In the genomic region with DNA sequence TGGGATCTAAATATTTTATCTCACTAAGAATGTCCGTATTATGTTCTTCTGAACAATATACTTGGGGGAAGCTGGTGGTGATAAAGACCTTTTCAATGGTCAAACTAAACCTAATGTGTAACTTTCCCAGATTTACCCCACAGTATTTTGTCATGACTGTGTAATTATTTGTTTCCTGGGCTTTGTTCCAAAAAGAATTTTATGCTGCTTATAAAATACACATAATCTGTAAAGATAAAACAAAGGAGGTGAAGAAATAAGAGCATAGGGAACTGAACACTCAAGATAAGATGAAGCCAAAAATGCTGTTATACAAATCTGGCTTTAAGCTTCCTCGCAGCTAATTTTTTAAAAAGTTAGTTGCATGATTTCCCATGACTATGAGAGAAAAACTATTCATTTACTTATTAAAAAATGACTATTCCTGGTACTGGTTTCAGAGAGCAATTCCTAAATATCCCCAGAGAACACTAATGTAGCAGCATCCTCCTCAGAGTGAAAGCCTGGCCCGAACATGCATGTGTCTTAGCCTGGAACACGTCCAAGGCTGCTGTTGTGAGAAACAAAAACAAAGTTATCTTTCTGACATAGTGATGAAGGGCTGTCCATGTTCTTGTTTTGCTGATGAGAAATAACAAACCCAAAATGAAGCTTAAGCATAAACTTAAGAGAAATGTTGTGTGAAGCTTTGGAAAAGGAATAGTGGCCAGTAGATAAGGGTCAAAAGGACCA, we compare ENCODE assay signal across 13 cellular contexts. TPM values are rescaled to one million over a fixed set of nuclear protein-coding genes. Genes with fewer than 3 reads are reported as not detected.
A peak's percentile ranks its signal among the peaks of the same experiment; 100 is the strongest.
DNase-seq lines count a peak whose midpoint lies in the region; ATAC-seq and TF ChIP-seq lines count a peak whose summit lies in the region.
"Had no signal": no experiment of that assay in that cellular context is flagged by ENCODE, and none has a peak within 500 bp of the region (broad histone marks: within the 10 kb centered on the region; RNA-seq: fewer than 3 reads in every experiment).

No MANE protein-coding gene starts in this region.

- peaks cover 8% of the 10 kb centered on the region; the same call in 1 of the 2 replicates for H3K9me3 ChIP-seq in Panc1 (ENCODE audit: control insufficient read depth, insufficient read depth, low read depth, low read length)
- no peaks in the 10 kb centered on the region for H3K9me3 ChIP-seq in CD4-positive, alpha-beta T cell (ENCODE audit: control insufficient read depth, low read length)
- H3K9me3 ChIP-seq in suprapubic skin: no peaks in the 10 kb centered on the region
- H3K9me3 ChIP-seq: Peyer's patch, spleen had no signal

- H3K36me3 Mint-ChIP-seq in Calu3 (ENCODE audit: insufficient read depth, unreplicated experiment) (peaks cover 71% of the 10 kb centered on the region), nephron (ENCODE audit: low read depth) (peaks cover 81% of the 10 kb centered on the region)
- H3K36me3 Mint-ChIP-seq in CD4-positive, alpha-beta T cell (ENCODE audit: low read depth): no peaks in the 10 kb centered on the region

- peak overlapping the region; percentile 20 for H3K4me3 Mint-ChIP-seq in Calu3 (ENCODE audit: low read depth, unreplicated experiment)
- no peak overlapping the region for H3K4me3 Mint-ChIP-seq in nephron
- no peak overlapping the region for H3K4me3 Mint-ChIP-seq in CD4-positive, alpha-beta T cell

- peaks cover 53% of the 10 kb centered on the region for H3K4me1 Mint-ChIP-seq in Calu3 (ENCODE audit: low read depth, unreplicated experiment)
- peaks cover 31% of the 10 kb centered on the region for H3K4me1 Mint-ChIP-seq in nephron
- H3K4me1 Mint-ChIP-seq in CD4-positive, alpha-beta T cell (ENCODE audit: low read depth): no peaks in the 10 kb centered on the region

- H3K27me3 Mint-ChIP-seq in Calu3 (ENCODE audit: unreplicated experiment) (no peaks in the 10 kb centered on the region), nephron (ENCODE audit: low read depth) (no peaks in the 10 kb centered on the region)
- peaks cover 9% of the 10 kb centered on the region for H3K27me3 Mint-ChIP-seq in CD4-positive, alpha-beta T cell

- DNase-seq in Calu3 (no peak), Panc1 (ENCODE audit: low read depth, low spot score) (no peak), fibroblast of peridontal ligament (ENCODE audit: extremely low read depth) (peak; percentile 42), suprapubic skin (ENCODE audit: low spot score in 2 of 2) (no peak)
- DNase-seq in CD4-positive, alpha-beta T cell: no peak
- DNase-seq in stimulated activated CD4-positive, alpha-beta T cell treated with anti-CD3 and anti-CD28 coated beads, Interleukin-15, amount 100 ng/mL, for 24 hours: no peak
- DNase-seq: NCI-H1436 treated with DMSO at 0.1 percent for 48 hours, Peyer's patch, spleen had no signal

- H3K36me3 ChIP-seq in Panc1 (ENCODE audit: control insufficient read depth, insufficient read depth, low read length) (peaks cover 12% of the 10 kb centered on the region), suprapubic skin (no peaks in the 10 kb centered on the region)
- H3K36me3 ChIP-seq: Peyer's patch, spleen had no signal

- POLR2A ChIA-PET in Panc1 (lab: Charles Lee): interaction anchor here (0.6 kb wide), 1 partner anchor 19 kb away, joined by 4 read pairs; no protein-coding TSS in a partner anchor
- POLR2A ChIA-PET in CD4-positive, alpha-beta T cell (lab: Charles Lee): no interaction called here

- H3K27ac ChIP-seq in Panc1 (ENCODE audit: low read length) (peak overlapping the region; percentile 60), suprapubic skin (no peak overlapping the region)
- no peak overlapping the region for H3K27ac ChIP-seq in CD4-positive, alpha-beta T cell (ENCODE audit: low read depth, low read length)
- H3K27ac ChIP-seq: cardiac muscle cell, Peyer's patch had no signal

- H3K9me3 Mint-ChIP-seq in Calu3 (ENCODE audit: low read depth, unreplicated experiment): no peaks in the 10 kb centered on the region
- H3K9me3 Mint-ChIP-seq in nephron: peaks cover 4% of the 10 kb centered on the region
- H3K9me3 Mint-ChIP-seq in CD4-positive, alpha-beta T cell: no peaks in the 10 kb centered on the region

- BruUV-seq in Calu3 (replicated peaks; lab: Mats Ljungman, UMichigan) (no TSS peak), Panc1 (replicated peaks; lab: Mats Ljungman, UMichigan) (no TSS peak)

- H3K27ac Mint-ChIP-seq in Calu3 (ENCODE audit: unreplicated experiment) (peak overlapping the region; percentile 77), nephron (peak overlapping the region; percentile 83 to 92 (median 92))
- no peak overlapping the region for H3K27ac Mint-ChIP-seq in CD4-positive, alpha-beta T cell

- H3K27me3 ChIP-seq in Panc1 (ENCODE audit: control insufficient read depth, insufficient read depth, low read length) (no peaks in the 10 kb centered on the region), suprapubic skin (no peaks in the 10 kb centered on the region)
- H3K27me3 ChIP-seq in CD4-positive, alpha-beta T cell (ENCODE audit: control insufficient read depth, insufficient read depth, low read length): peaks cover 4% of the 10 kb centered on the region
- H3K27me3 ChIP-seq: cardiac muscle cell, Peyer's patch, spleen had no signal

- CTCF ChIA-PET in Calu3 (lab: Charles Lee) (interaction anchor here (0.6 to 1.5 kb wide), 5 partner anchors 13 to 184 kb away, joined by 3 to 10 read pairs (median 4); a partner anchor contains a TSS), Panc1 (lab: Charles Lee) (no interaction called here)
- CTCF ChIA-PET in CD4-positive, alpha-beta T cell (lab: Charles Lee): no interaction called here

- in situ Hi-C loops in Panc1 (cut with HindIII; ENCODE audit: low pct_unique_long_range_greater_than_20kb, low sequenced_read_pairs): no loop called here

- H3K4me3 ChIP-seq in Panc1 (ENCODE audit: low read depth in 2 of 2, low read length in 2 of 2) (no peak overlapping the region), suprapubic skin (no peak overlapping the region)
- H3K4me3 ChIP-seq: cardiac muscle cell, GM12878, Peyer's patch, spleen had no signal

- TF ChIP-seq POLR2A in suprapubic skin (IDR thresholded peaks at IDR 0.05): no peak

- 41% methylated on average over 4 of the region's 4 CpGs for WGBS in suprapubic skin

- intact Hi-C loops in Calu3 (cut with micrococcal nuclease; ENCODE audit: unreplicated experiment) (loop anchor here (2.0 kb wide), 1 partner anchor 34 kb away; a partner anchor contains a TSS), Panc1 (cut with micrococcal nuclease; ENCODE audit: unreplicated experiment) (no loop called here)
- intact Hi-C loops in CD4-positive, alpha-beta T cell (cut with DNase I, micrococcal nuclease): no loop called here

- TF ChIP-seq CTCF in Calu3 (IDR thresholded peaks at IDR 0.05; ENCODE audit: unreplicated experiment): no peak
- TF ChIP-seq CTCF in Panc1 (IDR thresholded peaks at IDR 0.05): no peak
- TF ChIP-seq CTCF in nephron (IDR thresholded peaks at IDR 0.05; ENCODE audit: unreplicated experiment in 3 of 3): no peak
- TF ChIP-seq CTCF in CD4-positive, alpha-beta T cell (IDR thresholded peaks at IDR 0.05): no peak
- no peak for TF ChIP-seq CTCF in suprapubic skin (IDR thresholded peaks at IDR 0.05)

- no peak for TF ChIP-seq EP300 in suprapubic skin (IDR thresholded peaks at IDR 0.05)

- no peak; the same call in 1 of the 2 replicates for ATAC-seq in Panc1
- ATAC-seq in CD4-positive, alpha-beta T cell (ENCODE audit: poor library complexity): no peak
- no peak for ATAC-seq in GM21723 (IDR thresholded peaks at IDR 0.05; ENCODE audit: unreplicated experiment)
- ATAC-seq: GM12878 had no signal

- peaks cover 42% of the 10 kb centered on the region for H3K4me1 ChIP-seq in Panc1 (ENCODE audit: control insufficient read depth, insufficient read depth, low read length)
- peaks cover 15% of the 10 kb centered on the region for H3K4me1 ChIP-seq in suprapubic skin

RNA-seq across cellular contexts. Expression of a gene that starts 33.9 kb away (rescaled TPM):
- total RNA-seq in Calu3 (2022) (108 and 114 TPM in 2 replicates), Panc1 (2021; ENCODE audit: unreplicated experiment) (111 TPM), suprapubic skin (10 to 100 TPM; 35.7 to 80.2 (median 41.7) TPM)
- 100 TPM for polyA plus RNA-seq in Panc1 (2012; ENCODE audit: insufficient read length)
- total RNA-seq in CD4-positive, alpha-beta T cell: 10 to 100 TPM; 50.5 to 50.9 TPM
